In the genomic region with DNA sequence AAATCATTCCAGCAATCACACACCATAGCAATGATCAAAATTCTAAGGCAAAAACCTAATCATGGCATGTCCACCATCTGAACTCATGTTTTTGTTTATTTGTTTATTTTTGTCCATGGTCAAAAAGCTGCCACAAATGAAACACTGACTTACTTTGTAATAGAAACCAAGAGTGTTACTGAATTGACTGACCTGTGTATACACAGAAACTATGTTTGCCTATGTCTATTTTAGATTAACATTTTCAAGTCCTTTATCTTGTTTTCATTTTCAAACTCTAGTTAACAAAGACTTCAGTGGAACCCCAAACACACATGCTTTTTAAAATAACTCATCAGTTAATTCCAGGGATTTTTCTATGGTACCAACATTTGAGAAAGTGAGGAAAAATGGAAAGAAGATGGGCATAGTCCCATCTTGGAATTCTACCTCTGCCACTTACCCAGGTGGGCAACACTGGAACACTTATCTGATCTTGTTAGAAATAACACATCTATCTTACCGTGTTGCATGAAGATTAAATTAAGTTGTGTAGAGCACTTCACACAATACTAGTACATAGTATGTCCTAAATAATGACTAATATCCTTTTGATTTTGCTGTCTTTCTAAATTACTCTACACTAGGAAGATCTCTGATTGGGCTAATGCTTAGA, we compare ENCODE assay signal across 16 cellular contexts. TPM values are rescaled to one million over a fixed set of nuclear protein-coding genes. Genes with fewer than 3 reads are reported as not detected.
DNase-seq lines count a peak whose midpoint lies in the region; ATAC-seq and TF ChIP-seq lines count a peak whose summit lies in the region.
"Had no signal": no experiment of that assay in that cellular context is flagged by ENCODE, and none has a peak within 500 bp of the region (broad histone marks: within the 10 kb centered on the region; RNA-seq: fewer than 3 reads in every experiment).

No MANE protein-coding gene starts in this region.

- ATAC-seq in GM18502 (IDR thresholded peaks at IDR 0.05; ENCODE audit: poor library complexity, unreplicated experiment), result peak; percentile 68
- ATAC-seq in GM21367 (IDR thresholded peaks at IDR 0.05; ENCODE audit: unreplicated experiment), result peak; percentile 70
- peak; percentile 50 for ATAC-seq in HG02981 (IDR thresholded peaks at IDR 0.05; ENCODE audit: unreplicated experiment)
- ATAC-seq: activated CD4-positive, CD25-positive, alpha-beta regulatory T cell treated with anti-CD3 and anti-CD28 coated beads, Interleukin-2, amount 50 U/mL, for 24 hours; activated T-cell treated with anti-CD3 and anti-CD28 coated beads, Interleukin-2, amount 50 U/mL, for 4 hours; GM12878 had no signal

- H3K9me3 Mint-ChIP-seq in chondrocyte (ENCODE audit: low read depth), result peaks cover 4% of the 10 kb centered on the region
- H3K9me3 Mint-ChIP-seq: activated T-cell treated with anti-CD3 and anti-CD28 coated beads, Interleukin-2, amount 50 U/mL, for 4 hours had no signal

- peak overlapping the region in 1 of 2 donors; percentile 39 for H3K4me3 ChIP-seq in foreskin fibroblast (ENCODE audit: low read depth in 1 of 2, low read length in 2 of 2)
- H3K4me3 ChIP-seq: GM12878 had no signal

- peaks cover 26% of the 10 kb centered on the region for H3K36me3 Mint-ChIP-seq in chondrocyte (ENCODE audit: low read depth)

- TF ChIP-seq CTCF in chondrocyte (IDR thresholded peaks at IDR 0.05) (no peak), foreskin fibroblast (IDR thresholded peaks at IDR 0.05; ENCODE audit: low read depth, low read length) (no peak)

- H3K4me3 Mint-ChIP-seq in chondrocyte (ENCODE audit: unreplicated experiment), result no peak overlapping the region
- H3K4me3 Mint-ChIP-seq: activated T-cell treated with anti-CD3 and anti-CD28 coated beads, Interleukin-2, amount 50 U/mL, for 4 hours had no signal

- H3K27ac Mint-ChIP-seq in chondrocyte (ENCODE audit: unreplicated experiment), result peak overlapping the region; percentile 22

- peaks cover 76% of the 10 kb centered on the region for H3K4me1 Mint-ChIP-seq in chondrocyte (ENCODE audit: low read depth)

- H3K27me3 Mint-ChIP-seq in chondrocyte (ENCODE audit: low read depth), result no peaks in the 10 kb centered on the region

- DNase-seq in chondrocyte (ENCODE audit: low spot score) (no peak), HK-2 (ENCODE audit: unreplicated experiment) (no peak), NCI-H2029 treated with DMSO at 0.1 percent for 48 hours (lab: John Stamatoyannopoulos, UW) (no peak), COLO829 (ENCODE audit: low spot score) (no peak), foreskin fibroblast (no peak)
- DNase-seq: activated T-cell treated with anti-CD3 and anti-CD28 coated beads, Interleukin-2, amount 50 U/mL, for 4 hours; mammary epithelial cell; NCI-H1048; NCI-H774; nucleus accumbens had no signal

RNA-seq across cellular contexts. Expression of a gene that starts 6.4 kb away (rescaled TPM):
- total RNA-seq in chondrocyte, result 462 to 834 TPM (median 481 TPM) in 3 replicates

RNA-seq across cellular contexts. Expression of a gene that starts 47.1 kb away (rescaled TPM):
- not detected in 3 replicates for total RNA-seq in chondrocyte
- total RNA-seq: activated T-cell treated with anti-CD3 and anti-CD28 coated beads, Interleukin-2, amount 50 U/mL, for 4 hours; GM12878; H4; mammary epithelial cell had no signal
